In genomic region chr13:90702050-90702449, GRCh38 we compare ENCODE assay signal across 32 cellular contexts.
DNase-seq lines count a peak whose midpoint lies in the region; ATAC-seq, FAIRE-seq and TF ChIP-seq lines count a peak whose summit lies in the region.
"Had no signal": no experiment of that assay in that cellular context is flagged by ENCODE, and none has a peak within 500 bp of the region (broad histone marks: within the 10 kb centered on the region; RNA-seq: fewer than 3 reads in every experiment).

No MANE protein-coding gene starts in this region.

- H3K36me3 ChIP-seq in HepG2 (replicated peaks in 1 of 2; ENCODE audit: control insufficient read depth in 1 of 2, insufficient read depth in 2 of 2, low read length in 2 of 2) (no peaks in the 10 kb centered on the region), right lobe of liver (no peaks in the 10 kb centered on the region)
- H3K36me3 ChIP-seq: BE2C; BLaER1; BLaER1 treated with 17β-estradiol and CSF1 and Interleukin-3, amounts not matched to agents 10 nM and 100 nM had no signal

- peaks cover 5% of the 10 kb centered on the region; the same call in 1 of the 2 replicates for H3K4me1 ChIP-seq in HepG2 (ENCODE audit: insufficient read depth, low read length)
- no peaks in the 10 kb centered on the region for H3K4me1 ChIP-seq in right lobe of liver
- H3K4me1 ChIP-seq: A549; BE2C; BLaER1; BLaER1 treated with 17β-estradiol and CSF1 and Interleukin-3, amounts not matched to agents 10 nM and 100 nM had no signal

- FAIRE-seq in HepG2 (lab: Jason Lieb, UNC), result no peak
- FAIRE-seq: A549, D721Med had no signal

- DNase-seq in NCI-H748 (lab: John Stamatoyannopoulos, UW; ENCODE audit: unreplicated experiment) (peak; percentile 4), NCI-H748 treated with DMSO at 0.1 percent for 48 hours (lab: John Stamatoyannopoulos, UW) (no peak), HepG2 (ENCODE audit: low spot score) (no peak), right lobe of liver (no peak), HuH-7 (ENCODE audit: low spot score) (peak; percentile 6), hippocampal formation (lab: John Stamatoyannopoulos, UW) (no peak)
- DNase-seq: 8988T; ACHN; AML-193; BE2C; C1 segment of cervical spinal cord; Caco-2; Calu3; CD4-positive, alpha-beta memory T cell; CD4-positive, alpha-beta T cell; CD4-positive, CD25-positive, alpha-beta regulatory T cell; CD8-positive, alpha-beta memory T cell; CD8-positive, alpha-beta T cell; COR-L47; DMS 273 treated with DMSO at 0.1 percent for 48 hours; DMS153; DMS53; DMS79; DMS79 treated with DMSO at 0.1 percent for 48 hours; DND-41; EL had no signal

- POLR2A ChIA-PET in HepG2 (lab: Yijun Ruan, JAX), result no interaction called here

- no peak overlapping the region for H3K4me3 ChIP-seq in HepG2 (replicated peaks in 1 of 3; ENCODE audit: insufficient read depth in 1 of 3, low read depth in 2 of 3, low read length in 3 of 3)
- H3K4me3 ChIP-seq in right lobe of liver, result no peak overlapping the region
- H3K4me3 ChIP-seq: A549; BLaER1; BLaER1 treated with 17β-estradiol and CSF1 and Interleukin-3, amounts not matched to agents 10 nM and 100 nM had no signal

- H4K20me1 ChIP-seq in HepG2 (ENCODE audit: insufficient read depth, low read length), result no peaks in the 10 kb centered on the region
- H4K20me1 ChIP-seq: BLaER1; BLaER1 treated with 17β-estradiol and CSF1 and Interleukin-3, amounts not matched to agents 10 nM and 100 nM had no signal

- TF ChIP-seq CTCF in HepG2 (CRISPR knock-in tag; IDR thresholded peaks at IDR 0.05) (no peak), right lobe of liver (IDR thresholded peaks at IDR 0.05) (no peak)

- in situ Hi-C loops in HepG2 (cut with HindIII; ENCODE audit: extremely low pct_ligation_motif_present, low pct_unique_long_range_greater_than_20kb), result no loop called here

- H3K9me3 ChIP-seq in HepG2 (ENCODE audit: low read length), result no peaks in the 10 kb centered on the region; the same call in 1 of the 2 replicates
- no peaks in the 10 kb centered on the region for H3K9me3 ChIP-seq in right lobe of liver
- H3K9me3 ChIP-seq: A549, BE2C, BLaER1, Caco-2 had no signal

- H3K9ac ChIP-seq in HepG2 (ENCODE audit: insufficient read depth, low read depth, low read length), result no peak overlapping the region
- H3K9ac ChIP-seq: BLaER1; BLaER1 treated with 17β-estradiol and CSF1 and Interleukin-3, amounts not matched to agents 10 nM and 100 nM had no signal

- intact Hi-C loops in HepG2 (cut with micrococcal nuclease; ENCODE audit: unreplicated experiment) (no loop called here), right lobe of liver (cut with DNase I) (no loop called here)

- H3K27me3 ChIP-seq in HepG2 (ENCODE audit: control insufficient read depth in 1 of 2, insufficient read depth in 2 of 2, low read length in 2 of 2) (no peaks in the 10 kb centered on the region), right lobe of liver (no peaks in the 10 kb centered on the region)
- H3K27me3 ChIP-seq: BE2C; BLaER1; BLaER1 treated with 17β-estradiol and CSF1 and Interleukin-3, amounts not matched to agents 10 nM and 100 nM had no signal

- no peak overlapping the region for H3K4me2 ChIP-seq in HepG2 (ENCODE audit: low read depth, low read length)
- H3K4me2 ChIP-seq: A549; BLaER1; BLaER1 treated with 17β-estradiol and CSF1 and Interleukin-3, amounts not matched to agents 10 nM and 100 nM had no signal

- no peaks in the 10 kb centered on the region for H3K79me2 ChIP-seq in HepG2 (ENCODE audit: insufficient read depth, low read length)

- under 1% methylated on average over 5 of the region's 5 CpGs for WGBS in HepG2 (ENCODE audit: low lambda C conversion rate)
- WGBS in right lobe of liver (ENCODE audit: insufficient coverage, low coverage, low lambda C conversion rate, missing lambda C conversion rate), result 30% methylated on average over 5 of the region's 5 CpGs

- no peak overlapping the region for H2AFZ ChIP-seq in HepG2 (ENCODE audit: low read length)

- BruUV-seq in HepG2 (replicated peaks; lab: Mats Ljungman, UMichigan), result no TSS peak

- H3K27ac ChIP-seq in HepG2 (ENCODE audit: extremely low read length, insufficient read depth, low read length) (no peak overlapping the region), right lobe of liver (no peak overlapping the region)
- H3K27ac ChIP-seq: 22Rv1; A549; BLaER1; BLaER1 treated with 17β-estradiol and CSF1 and Interleukin-3, amounts not matched to agents 10 nM and 100 nM; C4-2B had no signal

- TF ChIP-seq EP300 in HepG2 (IDR thresholded peaks at IDR 0.05; ENCODE audit: low read depth in 2 of 2, low read length in 2 of 2) (no peak), HepG2 (CRISPR knock-in tag; IDR thresholded peaks at IDR 0.05; ENCODE audit: borderline replicate concordance) (no peak)

- CTCF ChIA-PET in HepG2 (lab: Yijun Ruan, JAX; ENCODE audit: low intra/inter-chr PET ratio, low total read pairs), result no interaction called here

- TF ChIP-seq RAD21 in HepG2 (CRISPR knock-in tag; IDR thresholded peaks at IDR 0.05), result no peak

- no peak for TF ChIP-seq POLR2A in HepG2 (IDR thresholded peaks at IDR 0.05; ENCODE audit: insufficient read depth in 1 of 2, low read depth in 2 of 2, low read length in 2 of 2)
- no peak for TF ChIP-seq POLR2A in right lobe of liver (IDR thresholded peaks at IDR 0.05)

- peak; percentile 53; the same call in 2 of the 3 replicates for ATAC-seq in HepG2
- no peak for ATAC-seq in right lobe of liver
- ATAC-seq: A549; CD8-positive, alpha-beta T cell had no signal

TF ChIP-seq in HepG2, 621 proteins besides CTCF, POLR2A, EP300 and RAD21 (continues in another document):
- TF ChIP-seq AHDC1 (CRISPR knock-in tag; IDR thresholded peaks at IDR 0.05; ENCODE audit: borderline replicate concordance) (peak; percentile 79; the same call in 1 of the 2 replicates), PCBP2 (optimal IDR thresholded peaks at IDR 0.05; ENCODE audit: low read depth, low read length, poor library complexity, severe bottlenecking) (no peak), NR2F6 (IDR thresholded peaks at IDR 0.05) (peak; percentile 22; the same call in 1 of the 2 replicates), NR2F6 (CRISPR knock-in tag; IDR thresholded peaks at IDR 0.05) (no peak), SOX6 (IDR thresholded peaks at IDR 0.05) (no peak), SOX6 (CRISPR knock-in tag; IDR thresholded peaks at IDR 0.05) (0 out of 2 replicates have a peak, but pooled peaks have one; percentile 18), FOXP1 (IDR thresholded peaks at IDR 0.05) (no peak), FOXP1 (CRISPR knock-in tag; IDR thresholded peaks at IDR 0.05) (peak; percentile 14; the same call in 1 of the 2 replicates)

Comparison
In these comparisons a context has a peak if more than half of its experiments do, and no peak if none do; other contexts are left out.
1. DNase-seq: peak in NCI-H748 (single experiment) and HuH-7 (single experiment); none in NCI-H748 treated with DMSO at 0.1 percent for 48 hours (single experiment), HepG2 (single experiment), right lobe of liver (0 of 3) and hippocampal formation (0 of 2).